Comparison of ENCODE assay signal across 1 cellular context in the genomic region with DNA sequence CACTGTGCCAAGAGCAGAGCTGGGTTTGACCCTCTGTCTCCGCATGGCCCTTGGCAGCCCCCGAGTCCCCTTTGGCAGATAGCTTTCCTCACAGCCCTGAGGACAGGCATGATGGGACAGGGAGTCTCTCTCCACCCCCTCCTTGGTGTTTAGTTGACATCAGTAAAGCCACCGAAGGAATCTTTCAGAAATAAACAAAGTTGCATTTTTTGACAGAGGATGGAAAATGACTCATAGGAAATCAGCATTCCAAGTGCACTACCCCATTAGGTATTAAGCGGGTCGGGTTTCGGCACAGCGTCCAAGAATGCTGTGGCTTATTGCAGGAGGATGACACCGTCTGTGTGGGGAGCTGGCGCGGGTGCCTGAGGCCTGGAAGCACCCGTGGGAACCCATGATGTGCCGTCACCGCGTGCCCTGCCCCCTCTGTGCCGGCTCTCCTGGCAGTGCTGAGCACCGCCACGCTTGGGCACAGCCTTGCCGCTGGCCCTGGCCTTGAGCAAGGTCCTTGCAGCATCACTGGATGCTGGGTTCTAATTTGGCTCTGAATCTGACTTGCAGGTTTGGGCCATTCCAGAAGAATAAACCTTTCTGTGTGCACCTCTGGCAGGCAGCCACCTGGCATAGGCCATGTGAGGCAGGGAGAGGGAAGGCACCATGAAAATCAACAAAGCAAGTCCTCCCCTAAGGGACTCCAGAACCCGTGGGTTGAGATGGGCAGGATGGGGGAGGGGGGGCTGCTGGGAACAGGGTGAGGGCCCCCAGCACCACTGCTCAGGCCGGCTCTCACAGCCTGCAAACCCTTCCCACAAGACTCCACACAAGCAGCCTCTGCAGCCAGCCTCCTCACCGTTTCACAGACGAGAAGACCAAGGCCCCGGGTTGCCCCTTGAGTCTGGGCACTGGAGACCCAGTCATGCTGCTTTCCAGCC.
TF ChIP-seq lines count a peak whose summit lies in the region.

No MANE protein-coding gene starts in this region.

TF ChIP-seq in K562, 482 proteins besides CTCF, POLR2A, EP300 and RAD21 (continued from another document):
- TF ChIP-seq MYC (IDR thresholded peaks at IDR 0.05; ENCODE audit: low read depth, low read length) (no peak), MYC (CRISPR knock-in tag; IDR thresholded peaks at IDR 0.05; ENCODE audit: borderline replicate concordance, low read depth) (0 out of 2 replicates have a peak, but pooled peaks have one; percentile 73), CC2D1A (IDR thresholded peaks at IDR 0.05) (no peak), RBBP5 (IDR thresholded peaks at IDR 0.05; ENCODE audit: borderline replicate concordance, insufficient read depth, low read length, poor library complexity, severe bottlenecking) (peak; percentile 10), HNRNPL (IDR thresholded peaks at IDR 0.05; ENCODE audit: low read depth, low read length) (no peak), CREM (IDR thresholded peaks at IDR 0.05; ENCODE audit: low read depth) (no peak), GTF2A2 (tag; IDR thresholded peaks at IDR 0.05) (0 out of 2 replicates have a peak, but pooled peaks have one; percentile 60)
- TF ChIP-seq, protein P1, sequence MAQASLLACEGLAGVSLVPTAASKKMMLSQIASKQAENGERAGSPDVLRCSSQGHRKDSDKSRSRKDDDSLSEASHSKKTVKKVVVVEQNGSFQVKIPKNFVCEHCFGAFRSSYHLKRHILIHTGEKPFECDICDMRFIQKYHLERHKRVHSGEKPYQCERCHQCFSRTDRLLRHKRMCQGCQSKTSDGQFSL (CRISPR knock-in tag; IDR thresholded peaks at IDR 0.05), result no peak
- TF ChIP-seq, protein P1 (tag; IDR thresholded peaks at IDR 0.05), result 0 out of 4 replicates have a peak, but pooled peaks of 1 of the 2 experiments have one; percentile 77
- TF ChIP-seq, protein P2, sequence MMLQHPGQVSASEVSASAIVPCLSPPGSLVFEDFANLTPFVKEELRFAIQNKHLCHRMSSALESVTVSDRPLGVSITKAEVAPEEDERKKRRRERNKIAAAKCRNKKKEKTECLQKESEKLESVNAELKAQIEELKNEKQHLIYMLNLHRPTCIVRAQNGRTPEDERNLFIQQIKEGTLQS (IDR thresholded peaks at IDR 0.05), result peak; percentile 45; the same call in 1 of the 2 replicates
- TF ChIP-seq, protein P2 (CRISPR knock-in tag; conservative IDR thresholded peaks at IDR 0.05), result no peak
- TF ChIP-seq, protein P3, sequence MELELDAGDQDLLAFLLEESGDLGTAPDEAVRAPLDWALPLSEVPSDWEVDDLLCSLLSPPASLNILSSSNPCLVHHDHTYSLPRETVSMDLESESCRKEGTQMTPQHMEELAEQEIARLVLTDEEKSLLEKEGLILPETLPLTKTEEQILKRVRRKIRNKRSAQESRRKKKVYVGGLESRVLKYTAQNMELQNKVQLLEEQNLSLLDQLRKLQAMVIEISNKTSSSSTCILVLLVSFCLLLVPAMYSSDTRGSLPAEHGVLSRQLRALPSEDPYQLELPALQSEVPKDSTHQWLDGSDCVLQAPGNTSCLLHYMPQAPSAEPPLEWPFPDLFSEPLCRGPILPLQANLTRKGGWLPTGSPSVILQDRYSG (tag; conservative IDR thresholded peaks at IDR 0.05; ENCODE audit: low read depth), result 0 out of 2 replicates have a peak, but pooled peaks have one; percentile 26
TF ChIP-seq in K562: peak in this region for 8.
